Comparison of ENCODE assay signal across 8 cellular contexts in genomic region chr6:47476794-47477496, GRCh38. TPM values are rescaled to one million over a fixed set of nuclear protein-coding genes. Genes with fewer than 3 reads are reported as not detected.
DNase-seq lines count a peak whose midpoint lies in the region; ATAC-seq and TF ChIP-seq lines count a peak whose summit lies in the region.

No MANE protein-coding gene starts in this region.

- in situ Hi-C loops in KBM-7 (cut with MboI; ENCODE audit: low pct_unique_long_range_greater_than_20kb, low sequenced_read_pairs), result no loop called here
- in situ Hi-C loops in transverse colon (cut with MboI; ENCODE audit: low pct_ligation_motif_present in 1 of 4, low pct_unique_long_range_greater_than_20kb in 1 of 4, low sequenced_read_pairs in 3 of 4), result no loop called here

- ATAC-seq in body of pancreas (no peak), right lobe of liver (peak; percentile 1 to 11 (median 8))

- H3K9me3 ChIP-seq in body of pancreas (no peaks in the 10 kb centered on the region), right lobe of liver (no peaks in the 10 kb centered on the region), transverse colon (no peaks in the 10 kb centered on the region)

- H3K4me3 Mint-ChIP-seq in CD14-positive monocyte, result peak overlapping the region; percentile 99 to 100

- no peak for TF ChIP-seq CTCF in CD14-positive monocyte (IDR thresholded peaks at IDR 0.05)
- TF ChIP-seq CTCF in body of pancreas (IDR thresholded peaks at IDR 0.05), result no peak
- no peak for TF ChIP-seq CTCF in right lobe of liver (IDR thresholded peaks at IDR 0.05)
- TF ChIP-seq CTCF in transverse colon (IDR thresholded peaks at IDR 0.05), result no peak

- WGBS in body of pancreas, 2 donors, result 2 to 5% methylated on average over 13 to 21 of the region's 21 CpGs
- 7% methylated on average over 11 of the region's 21 CpGs for WGBS in right lobe of liver (ENCODE audit: insufficient coverage, low coverage, low lambda C conversion rate, missing lambda C conversion rate)
- WGBS in transverse colon (ENCODE audit: low coverage in 1 of 2), 2 donors, result 10 to 16% methylated on average over 5 to 18 of the region's 21 CpGs

- H3K27me3 Mint-ChIP-seq in CD14-positive monocyte (ENCODE audit: low read depth in 3 of 3), result peaks cover 3 to 10% (median 4%) of the 10 kb centered on the region in 3 donors

- peaks cover 28% of the 10 kb centered on the region for H3K4me1 Mint-ChIP-seq in CD14-positive monocyte

- H3K36me3 ChIP-seq in body of pancreas (replicated peaks in 1 of 2; ENCODE audit: insufficient read depth in 1 of 2, low read depth in 2 of 2), result no peaks in the 10 kb centered on the region
- no peaks in the 10 kb centered on the region for H3K36me3 ChIP-seq in right lobe of liver
- H3K36me3 ChIP-seq in transverse colon, result no peaks in the 10 kb centered on the region

- intact Hi-C loops in CD14-positive monocyte (cut with micrococcal nuclease), result no loop called here
- intact Hi-C loops in body of pancreas (cut with DNase I), result no loop called here
- intact Hi-C loops in right lobe of liver (cut with DNase I), result no loop called here
- intact Hi-C loops in transverse colon (cut with DNase I; ENCODE audit: low total_unique reads), result no loop called here

- DNase-seq in CD14-positive monocyte (ENCODE audit: low spot score) (no peak), KBM-7 (peak; percentile 14), body of pancreas (no peak), right lobe of liver (no peak), transverse colon (no peak), NCI-H526 (lab: John Stamatoyannopoulos, UW) (no peak), activated gamma-delta T cell treated with Interleukin-2 at 50 U/mL for 16 hours (no peak), EL (no peak)

- peaks cover 0 to 2% (median 0%) of the 10 kb centered on the region in 7 donors for H3K9me3 Mint-ChIP-seq in CD14-positive monocyte

- peak overlapping the region; percentile 77 to 99 for H3K4me3 ChIP-seq in body of pancreas
- H3K4me3 ChIP-seq in right lobe of liver, result peak overlapping the region; percentile 68 to 88 (median 86)
- peak overlapping the region; percentile 60 to 96 (median 91) for H3K4me3 ChIP-seq in transverse colon

- H3K27ac ChIP-seq in body of pancreas (peak overlapping the region; percentile 86 to 99 (median 98)), right lobe of liver (peak overlapping the region; percentile 84 to 96 (median 96)), transverse colon (peak overlapping the region; percentile 97 to 99 (median 98))

- TF ChIP-seq POLR2A in body of pancreas (IDR thresholded peaks at IDR 0.05) (no peak), right lobe of liver (IDR thresholded peaks at IDR 0.05) (no peak), transverse colon (IDR thresholded peaks at IDR 0.05) (no peak)

- no peak for TF ChIP-seq EP300 in transverse colon (IDR thresholded peaks at IDR 0.05; ENCODE audit: low read depth)

- peaks cover 0 to 2% of the 10 kb centered on the region in 2 donors for H3K36me3 Mint-ChIP-seq in CD14-positive monocyte

- peaks cover 26% of the 10 kb centered on the region for H3K4me1 ChIP-seq in body of pancreas
- peaks cover 0 to 23% (median 4%) of the 10 kb centered on the region in 4 donors for H3K4me1 ChIP-seq in right lobe of liver
- H3K4me1 ChIP-seq in transverse colon, result peaks cover 0 to 41% (median 25%) of the 10 kb centered on the region in 4 donors

- peak overlapping the region in 3 of 7 donors; percentile 18 to 82 (median 72) for H3K27ac Mint-ChIP-seq in CD14-positive monocyte

- H3K27me3 ChIP-seq in body of pancreas (no peaks in the 10 kb centered on the region), right lobe of liver (no peaks in the 10 kb centered on the region), transverse colon (no peaks in the 10 kb centered on the region)

RNA-seq across cellular contexts. Expression of gene CD2AP, which starts 0.6 kb away (rescaled TPM):
- 1 to 10 TPM; 1.5 to 2.4 TPM for polyA plus RNA-seq in CD14-positive monocyte
- total RNA-seq in body of pancreas, result 10 to 100 TPM; 28.5 to 31.0 TPM
- 10 to 100 TPM; 12.0 to 24.8 (median 15.1) TPM for total RNA-seq in right lobe of liver
- total RNA-seq in transverse colon, result 100 to 1,000 TPM in 2 of 4 donors, 10 to 100 TPM in 2; 49.8 to 140 (median 93.3) TPM
